ENCODE assay signal across 1 cellular context in the genomic region with DNA sequence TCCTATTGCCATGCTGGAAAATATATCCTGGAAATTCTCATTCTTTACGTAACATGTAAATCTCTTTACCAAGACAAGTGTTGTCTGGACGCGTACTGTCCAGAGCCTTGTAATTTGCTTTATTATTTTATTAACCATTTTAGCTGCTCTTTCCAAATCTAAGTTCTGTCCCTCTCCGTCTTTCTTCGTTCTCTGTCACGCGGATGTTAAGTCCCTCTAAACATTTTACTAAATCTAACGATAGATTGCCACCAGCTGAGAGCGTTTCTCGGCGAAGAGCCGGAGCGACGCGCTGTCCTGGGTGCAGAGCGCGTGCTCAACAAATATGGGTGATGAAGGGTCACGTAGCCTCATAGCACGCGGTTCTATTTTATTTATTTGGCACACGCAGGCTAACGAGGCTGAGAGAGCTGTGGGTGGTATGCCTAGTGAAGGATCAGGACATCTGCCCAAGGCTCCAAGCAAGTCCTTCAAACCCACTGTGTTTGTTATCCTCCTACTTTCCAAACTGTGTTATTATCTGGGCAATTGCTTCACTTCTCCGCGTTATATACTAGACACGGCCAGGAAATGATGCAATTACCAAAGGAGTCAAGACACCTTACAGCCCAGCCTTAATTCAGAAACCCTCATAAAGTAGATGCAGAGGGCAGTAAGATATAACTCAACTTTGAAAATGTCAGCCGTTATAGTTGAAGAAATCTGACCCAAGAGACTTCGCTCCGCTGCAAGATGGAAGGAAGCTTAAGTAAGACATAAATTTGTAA.
A peak's percentile ranks its signal among the peaks of the same experiment; 100 is the strongest.
TF ChIP-seq lines count a peak whose summit lies in the region.

No MANE protein-coding gene starts in this region.

TF ChIP-seq in GM12878, 131 proteins besides CTCF, POLR2A, EP300 and RAD21 (continued from another document and continues in another):
- TF ChIP-seq, protein P1, sequence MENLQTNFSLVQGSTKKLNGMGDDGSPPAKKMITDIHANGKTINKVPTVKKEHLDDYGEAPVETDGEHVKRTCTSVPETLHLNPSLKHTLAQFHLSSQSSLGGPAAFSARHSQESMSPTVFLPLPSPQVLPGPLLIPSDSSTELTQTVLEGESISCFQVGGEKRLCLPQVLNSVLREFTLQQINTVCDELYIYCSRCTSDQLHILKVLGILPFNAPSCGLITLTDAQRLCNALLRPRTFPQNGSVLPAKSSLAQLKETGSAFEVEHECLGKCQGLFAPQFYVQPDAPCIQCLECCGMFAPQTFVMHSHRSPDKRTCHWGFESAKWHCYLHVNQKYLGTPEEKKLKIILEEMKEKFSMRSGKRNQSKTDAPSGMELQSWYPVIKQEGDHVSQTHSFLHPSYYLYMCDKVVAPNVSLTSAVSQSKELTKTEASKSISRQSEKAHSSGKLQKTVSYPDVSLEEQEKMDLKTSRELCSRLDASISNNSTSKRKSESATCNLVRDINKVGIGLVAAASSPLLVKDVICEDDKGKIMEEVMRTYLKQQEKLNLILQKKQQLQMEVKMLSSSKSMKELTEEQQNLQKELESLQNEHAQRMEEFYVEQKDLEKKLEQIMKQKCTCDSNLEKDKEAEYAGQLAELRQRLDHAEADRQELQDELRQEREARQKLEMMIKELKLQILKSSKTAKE (IDR thresholded peaks at IDR 0.05; ENCODE audit: low read depth, poor library complexity, severe bottlenecking): peak; percentile 76
- TF ChIP-seq, protein P2, sequence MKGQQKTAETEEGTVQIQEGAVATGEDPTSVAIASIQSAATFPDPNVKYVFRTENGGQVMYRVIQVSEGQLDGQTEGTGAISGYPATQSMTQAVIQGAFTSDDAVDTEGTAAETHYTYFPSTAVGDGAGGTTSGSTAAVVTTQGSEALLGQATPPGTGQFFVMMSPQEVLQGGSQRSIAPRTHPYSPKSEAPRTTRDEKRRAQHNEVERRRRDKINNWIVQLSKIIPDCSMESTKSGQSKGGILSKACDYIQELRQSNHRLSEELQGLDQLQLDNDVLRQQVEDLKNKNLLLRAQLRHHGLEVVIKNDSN (IDR thresholded peaks at IDR 0.05; ENCODE audit: borderline replicate concordance, extremely low read length, insufficient read depth, low read depth, low read length): no peak
- TF ChIP-seq, protein P3, sequence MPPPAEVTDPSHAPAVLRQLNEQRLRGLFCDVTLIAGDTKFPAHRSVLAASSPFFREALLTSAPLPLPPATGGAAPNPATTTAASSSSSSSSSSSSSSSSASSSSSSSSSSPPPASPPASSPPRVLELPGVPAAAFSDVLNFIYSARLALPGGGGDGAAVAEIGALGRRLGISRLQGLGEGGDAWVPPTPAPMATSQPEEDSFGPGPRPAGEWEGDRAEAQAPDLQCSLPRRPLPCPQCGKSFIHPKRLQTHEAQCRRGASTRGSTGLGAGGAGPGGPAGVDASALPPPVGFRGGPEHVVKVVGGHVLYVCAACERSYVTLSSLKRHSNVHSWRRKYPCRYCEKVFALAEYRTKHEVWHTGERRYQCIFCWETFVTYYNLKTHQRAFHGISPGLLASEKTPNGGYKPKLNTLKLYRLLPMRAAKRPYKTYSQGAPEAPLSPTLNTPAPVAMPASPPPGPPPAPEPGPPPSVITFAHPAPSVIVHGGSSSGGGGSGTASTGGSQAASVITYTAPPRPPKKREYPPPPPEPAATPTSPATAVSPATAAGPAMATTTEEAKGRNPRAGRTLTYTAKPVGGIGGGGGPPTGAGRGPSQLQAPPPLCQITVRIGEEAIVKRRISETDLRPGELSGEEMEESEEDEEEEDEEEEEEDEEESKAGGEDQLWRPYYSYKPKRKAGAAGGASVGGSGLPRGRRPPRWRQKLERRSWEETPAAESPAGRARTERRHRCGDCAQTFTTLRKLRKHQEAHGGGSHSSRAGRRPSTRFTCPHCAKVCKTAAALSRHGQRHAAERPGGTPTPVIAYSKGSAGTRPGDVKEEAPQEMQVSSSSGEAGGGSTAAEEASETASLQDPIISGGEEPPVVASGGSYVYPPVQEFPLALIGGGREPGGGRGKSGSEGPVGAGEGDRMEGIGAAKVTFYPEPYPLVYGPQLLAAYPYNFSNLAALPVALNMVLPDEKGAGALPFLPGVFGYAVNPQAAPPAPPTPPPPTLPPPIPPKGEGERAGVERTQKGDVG (CRISPR knock-in tag; IDR thresholded peaks at IDR 0.05): no peak
- no peak for TF ChIP-seq EZH2 (IDR thresholded peaks at IDR 0.05; ENCODE audit: borderline replicate concordance, control insufficient read depth, low read depth, low read length)
- TF ChIP-seq HDAC6 (IDR thresholded peaks at IDR 0.05; ENCODE audit: unreplicated experiment): peak; percentile 11
- 0 out of 2 replicates have a peak, but pooled peaks have one; percentile 2 for TF ChIP-seq PAX8 (IDR thresholded peaks at IDR 0.05)
- TF ChIP-seq BMI1 (IDR thresholded peaks at IDR 0.05; ENCODE audit: borderline replicate concordance): no peak
- TF ChIP-seq BRCA1 (IDR thresholded peaks at IDR 0.05; ENCODE audit: low read depth, low read length): no peak
- no peak for TF ChIP-seq TCF3 (IDR thresholded peaks at IDR 0.05; ENCODE audit: borderline replicate concordance, insufficient read depth, low read depth, low read length)
- 0 out of 2 replicates have a peak, but pooled peaks have one; percentile 3 for TF ChIP-seq HCFC1 (IDR thresholded peaks at IDR 0.05; ENCODE audit: low read length)
- TF ChIP-seq, protein P4, sequence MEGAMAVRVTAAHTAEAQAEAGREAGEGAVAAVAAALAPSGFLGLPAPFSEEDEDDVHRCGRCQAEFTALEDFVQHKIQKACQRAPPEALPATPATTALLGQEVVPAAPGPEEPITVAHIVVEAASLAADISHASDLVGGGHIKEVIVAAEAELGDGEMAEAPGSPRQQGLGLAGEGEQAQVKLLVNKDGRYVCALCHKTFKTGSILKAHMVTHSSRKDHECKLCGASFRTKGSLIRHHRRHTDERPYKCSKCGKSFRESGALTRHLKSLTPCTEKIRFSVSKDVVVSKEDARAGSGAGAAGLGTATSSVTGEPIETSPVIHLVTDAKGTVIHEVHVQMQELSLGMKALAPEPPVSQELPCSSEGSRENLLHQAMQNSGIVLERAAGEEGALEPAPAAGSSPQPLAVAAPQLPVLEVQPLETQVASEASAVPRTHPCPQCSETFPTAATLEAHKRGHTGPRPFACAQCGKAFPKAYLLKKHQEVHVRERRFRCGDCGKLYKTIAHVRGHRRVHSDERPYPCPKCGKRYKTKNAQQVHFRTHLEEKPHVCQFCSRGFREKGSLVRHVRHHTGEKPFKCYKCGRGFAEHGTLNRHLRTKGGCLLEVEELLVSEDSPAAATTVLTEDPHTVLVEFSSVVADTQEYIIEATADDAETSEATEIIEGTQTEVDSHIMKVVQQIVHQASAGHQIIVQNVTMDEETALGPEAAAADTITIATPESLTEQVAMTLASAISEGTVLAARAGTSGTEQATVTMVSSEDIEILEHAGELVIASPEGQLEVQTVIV (IDR thresholded peaks at IDR 0.05; ENCODE audit: borderline replicate concordance, partially characterized antibody): no peak
- TF ChIP-seq POLR2AphosphoS5 (IDR thresholded peaks at IDR 0.05; ENCODE audit: low read length): peak; percentile 90
- no peak for TF ChIP-seq WRNIP1 (IDR thresholded peaks at IDR 0.05; ENCODE audit: borderline replicate concordance, low read depth, low read length)
- TF ChIP-seq, protein P5, sequence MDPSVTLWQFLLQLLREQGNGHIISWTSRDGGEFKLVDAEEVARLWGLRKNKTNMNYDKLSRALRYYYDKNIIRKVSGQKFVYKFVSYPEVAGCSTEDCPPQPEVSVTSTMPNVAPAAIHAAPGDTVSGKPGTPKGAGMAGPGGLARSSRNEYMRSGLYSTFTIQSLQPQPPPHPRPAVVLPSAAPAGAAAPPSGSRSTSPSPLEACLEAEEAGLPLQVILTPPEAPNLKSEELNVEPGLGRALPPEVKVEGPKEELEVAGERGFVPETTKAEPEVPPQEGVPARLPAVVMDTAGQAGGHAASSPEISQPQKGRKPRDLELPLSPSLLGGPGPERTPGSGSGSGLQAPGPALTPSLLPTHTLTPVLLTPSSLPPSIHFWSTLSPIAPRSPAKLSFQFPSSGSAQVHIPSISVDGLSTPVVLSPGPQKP (IDR thresholded peaks at IDR 0.05; ENCODE audit: low read depth, low read length): no peak
- TF ChIP-seq JUND (IDR thresholded peaks at IDR 0.05; ENCODE audit: low read depth, low read length): no peak
- no peak for TF ChIP-seq NR2C2 (IDR thresholded peaks at IDR 0.05; ENCODE audit: borderline replicate concordance, control insufficient read depth, insufficient read length, low read depth)
- peak; percentile 5 to 47; a peak in 1 of 4 replicates for TF ChIP-seq IKZF2 (IDR thresholded peaks at IDR 0.05)
- TF ChIP-seq, protein P6, sequence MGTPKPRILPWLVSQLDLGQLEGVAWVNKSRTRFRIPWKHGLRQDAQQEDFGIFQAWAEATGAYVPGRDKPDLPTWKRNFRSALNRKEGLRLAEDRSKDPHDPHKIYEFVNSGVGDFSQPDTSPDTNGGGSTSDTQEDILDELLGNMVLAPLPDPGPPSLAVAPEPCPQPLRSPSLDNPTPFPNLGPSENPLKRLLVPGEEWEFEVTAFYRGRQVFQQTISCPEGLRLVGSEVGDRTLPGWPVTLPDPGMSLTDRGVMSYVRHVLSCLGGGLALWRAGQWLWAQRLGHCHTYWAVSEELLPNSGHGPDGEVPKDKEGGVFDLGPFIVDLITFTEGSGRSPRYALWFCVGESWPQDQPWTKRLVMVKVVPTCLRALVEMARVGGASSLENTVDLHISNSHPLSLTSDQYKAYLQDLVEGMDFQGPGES (IDR thresholded peaks at IDR 0.05): no peak
- TF ChIP-seq NFIC (IDR thresholded peaks at IDR 0.05; ENCODE audit: low read depth, low read length): no peak; the same call in 1 of the 2 replicates
- TF ChIP-seq SIX5 (IDR thresholded peaks at IDR 0.05; ENCODE audit: low read depth, low read length, severe bottlenecking): no peak
- TF ChIP-seq, protein P7, sequence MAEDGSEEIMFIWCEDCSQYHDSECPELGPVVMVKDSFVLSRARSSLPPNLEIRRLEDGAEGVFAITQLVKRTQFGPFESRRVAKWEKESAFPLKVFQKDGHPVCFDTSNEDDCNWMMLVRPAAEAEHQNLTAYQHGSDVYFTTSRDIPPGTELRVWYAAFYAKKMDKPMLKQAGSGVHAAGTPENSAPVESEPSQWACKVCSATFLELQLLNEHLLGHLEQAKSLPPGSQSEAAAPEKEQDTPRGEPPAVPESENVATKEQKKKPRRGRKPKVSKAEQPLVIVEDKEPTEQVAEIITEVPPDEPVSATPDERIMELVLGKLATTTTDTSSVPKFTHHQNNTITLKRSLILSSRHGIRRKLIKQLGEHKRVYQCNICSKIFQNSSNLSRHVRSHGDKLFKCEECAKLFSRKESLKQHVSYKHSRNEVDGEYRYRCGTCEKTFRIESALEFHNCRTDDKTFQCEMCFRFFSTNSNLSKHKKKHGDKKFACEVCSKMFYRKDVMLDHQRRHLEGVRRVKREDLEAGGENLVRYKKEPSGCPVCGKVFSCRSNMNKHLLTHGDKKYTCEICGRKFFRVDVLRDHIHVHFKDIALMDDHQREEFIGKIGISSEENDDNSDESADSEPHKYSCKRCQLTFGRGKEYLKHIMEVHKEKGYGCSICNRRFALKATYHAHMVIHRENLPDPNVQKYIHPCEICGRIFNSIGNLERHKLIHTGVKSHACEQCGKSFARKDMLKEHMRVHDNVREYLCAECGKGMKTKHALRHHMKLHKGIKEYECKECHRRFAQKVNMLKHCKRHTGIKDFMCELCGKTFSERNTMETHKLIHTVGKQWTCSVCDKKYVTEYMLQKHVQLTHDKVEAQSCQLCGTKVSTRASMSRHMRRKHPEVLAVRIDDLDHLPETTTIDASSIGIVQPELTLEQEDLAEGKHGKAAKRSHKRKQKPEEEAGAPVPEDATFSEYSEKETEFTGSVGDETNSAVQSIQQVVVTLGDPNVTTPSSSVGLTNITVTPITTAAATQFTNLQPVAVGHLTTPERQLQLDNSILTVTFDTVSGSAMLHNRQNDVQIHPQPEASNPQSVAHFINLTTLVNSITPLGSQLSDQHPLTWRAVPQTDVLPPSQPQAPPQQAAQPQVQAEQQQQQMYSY (CRISPR knock-in tag; IDR thresholded peaks at IDR 0.05): no peak
- no peak for TF ChIP-seq DPF2 (IDR thresholded peaks at IDR 0.05)
- TF ChIP-seq, protein P8, sequence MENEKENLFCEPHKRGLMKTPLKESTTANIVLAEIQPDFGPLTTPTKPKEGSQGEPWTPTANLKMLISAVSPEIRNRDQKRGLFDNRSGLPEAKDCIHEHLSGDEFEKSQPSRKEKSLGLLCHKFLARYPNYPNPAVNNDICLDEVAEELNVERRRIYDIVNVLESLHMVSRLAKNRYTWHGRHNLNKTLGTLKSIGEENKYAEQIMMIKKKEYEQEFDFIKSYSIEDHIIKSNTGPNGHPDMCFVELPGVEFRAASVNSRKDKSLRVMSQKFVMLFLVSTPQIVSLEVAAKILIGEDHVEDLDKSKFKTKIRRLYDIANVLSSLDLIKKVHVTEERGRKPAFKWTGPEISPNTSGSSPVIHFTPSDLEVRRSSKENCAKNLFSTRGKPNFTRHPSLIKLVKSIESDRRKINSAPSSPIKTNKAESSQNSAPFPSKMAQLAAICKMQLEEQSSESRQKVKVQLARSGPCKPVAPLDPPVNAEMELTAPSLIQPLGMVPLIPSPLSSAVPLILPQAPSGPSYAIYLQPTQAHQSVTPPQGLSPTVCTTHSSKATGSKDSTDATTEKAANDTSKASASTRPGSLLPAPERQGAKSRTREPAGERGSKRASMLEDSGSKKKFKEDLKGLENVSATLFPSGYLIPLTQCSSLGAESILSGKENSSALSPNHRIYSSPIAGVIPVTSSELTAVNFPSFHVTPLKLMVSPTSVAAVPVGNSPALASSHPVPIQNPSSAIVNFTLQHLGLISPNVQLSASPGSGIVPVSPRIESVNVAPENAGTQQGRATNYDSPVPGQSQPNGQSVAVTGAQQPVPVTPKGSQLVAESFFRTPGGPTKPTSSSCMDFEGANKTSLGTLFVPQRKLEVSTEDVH (IDR thresholded peaks at IDR 0.05; ENCODE audit: low read depth, partially characterized antibody): no peak
- no peak for TF ChIP-seq ETV6 (conservative IDR thresholded peaks at IDR 0.05 in 1 of 2, IDR thresholded peaks at IDR 0.05 in 1 of 2; ENCODE audit: borderline replicate concordance in 1 of 2, low read depth in 1 of 2)
- no peak for TF ChIP-seq HDGF (IDR thresholded peaks at IDR 0.05)
- TF ChIP-seq STAT1 (conservative IDR thresholded peaks at IDR 0.05): no peak
- no peak for TF ChIP-seq EGR1 (IDR thresholded peaks at IDR 0.05; ENCODE audit: borderline replicate concordance in 1 of 2, low read depth in 2 of 2, low read length in 2 of 2)
- TF ChIP-seq NFYA (IDR thresholded peaks at IDR 0.05; ENCODE audit: borderline replicate concordance, low read depth, low read length): no peak
- no peak for TF ChIP-seq ESRRA (IDR thresholded peaks at IDR 0.05; ENCODE audit: low read length)
- TF ChIP-seq, protein P9, sequence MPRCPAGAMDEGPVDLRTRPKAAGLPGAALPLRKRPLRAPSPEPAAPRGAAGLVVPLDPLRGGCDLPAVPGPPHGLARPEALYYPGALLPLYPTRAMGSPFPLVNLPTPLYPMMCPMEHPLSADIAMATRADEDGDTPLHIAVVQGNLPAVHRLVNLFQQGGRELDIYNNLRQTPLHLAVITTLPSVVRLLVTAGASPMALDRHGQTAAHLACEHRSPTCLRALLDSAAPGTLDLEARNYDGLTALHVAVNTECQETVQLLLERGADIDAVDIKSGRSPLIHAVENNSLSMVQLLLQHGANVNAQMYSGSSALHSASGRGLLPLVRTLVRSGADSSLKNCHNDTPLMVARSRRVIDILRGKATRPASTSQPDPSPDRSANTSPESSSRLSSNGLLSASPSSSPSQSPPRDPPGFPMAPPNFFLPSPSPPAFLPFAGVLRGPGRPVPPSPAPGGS (IDR thresholded peaks at IDR 0.05; ENCODE audit: borderline replicate concordance, insufficient read depth, low read depth, low read length, poor library complexity, severe bottlenecking): no peak
- TF ChIP-seq, protein P10, sequence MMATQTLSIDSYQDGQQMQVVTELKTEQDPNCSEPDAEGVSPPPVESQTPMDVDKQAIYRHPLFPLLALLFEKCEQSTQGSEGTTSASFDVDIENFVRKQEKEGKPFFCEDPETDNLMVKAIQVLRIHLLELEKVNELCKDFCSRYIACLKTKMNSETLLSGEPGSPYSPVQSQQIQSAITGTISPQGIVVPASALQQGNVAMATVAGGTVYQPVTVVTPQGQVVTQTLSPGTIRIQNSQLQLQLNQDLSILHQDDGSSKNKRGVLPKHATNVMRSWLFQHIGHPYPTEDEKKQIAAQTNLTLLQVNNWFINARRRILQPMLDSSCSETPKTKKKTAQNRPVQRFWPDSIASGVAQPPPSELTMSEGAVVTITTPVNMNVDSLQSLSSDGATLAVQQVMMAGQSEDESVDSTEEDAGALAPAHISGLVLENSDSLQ (IDR thresholded peaks at IDR 0.05): peak; percentile 15; the same call in 1 of the 2 replicates
